ENCODE assay signal across 17 cellular contexts in the genomic region with DNA sequence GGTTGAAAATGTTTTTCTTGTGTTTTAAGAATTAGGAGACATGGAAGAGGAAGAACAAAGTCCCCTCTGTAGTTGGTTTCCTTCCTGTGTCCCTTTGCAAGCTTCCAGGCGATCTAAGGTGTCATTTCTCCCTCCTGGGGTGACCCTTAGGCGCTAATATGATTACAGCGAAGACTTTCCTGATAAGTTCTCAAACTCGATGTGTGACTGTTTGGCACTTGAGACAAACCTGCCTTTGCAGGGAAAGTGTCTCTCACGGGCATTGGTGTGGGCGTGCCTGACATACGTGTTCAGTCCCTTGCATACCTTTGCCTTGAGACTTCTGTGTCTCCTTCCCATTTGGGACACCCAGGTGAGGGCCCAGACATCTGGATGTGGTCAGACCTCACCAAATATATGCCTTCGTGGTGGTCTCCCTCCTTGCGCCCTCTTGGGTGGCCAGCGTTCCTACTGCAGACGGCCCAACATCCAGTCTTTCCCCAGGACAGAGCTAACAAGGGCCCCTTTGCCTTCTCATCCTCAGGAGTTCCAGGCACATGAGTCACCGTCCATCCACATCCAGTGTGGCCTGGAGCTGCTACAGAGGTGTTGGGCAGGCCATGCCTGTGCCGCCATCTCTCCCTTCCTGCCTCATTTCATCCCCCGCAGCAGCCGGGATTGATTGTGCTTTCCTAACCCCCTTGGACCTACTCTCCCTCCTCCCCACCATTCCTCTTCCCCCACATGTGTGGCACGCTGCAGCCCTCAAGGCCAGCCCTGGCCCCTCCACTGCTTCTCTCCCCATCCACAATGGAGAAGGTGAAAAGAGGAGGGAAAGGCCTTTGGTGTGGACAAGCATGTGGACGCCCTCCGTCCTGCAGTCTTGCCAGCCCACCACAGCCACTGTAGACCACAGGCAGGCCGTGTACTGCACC. TPM values are rescaled to one million over a fixed set of nuclear protein-coding genes. Genes with fewer than 3 reads are reported as not detected.
DNase-seq lines count a peak whose midpoint lies in the region; ATAC-seq lines count a peak whose summit lies in the region.
"Had no signal": no experiment of that assay in that cellular context is flagged by ENCODE, and none has a peak within 500 bp of the region (broad histone marks: within the 10 kb centered on the region; RNA-seq: fewer than 3 reads in every experiment).

No MANE protein-coding gene starts in this region.

- peaks cover 59% of the 10 kb centered on the region for H3K36me3 ChIP-seq in adipocyte (ENCODE audit: control insufficient read depth, insufficient read depth, low read length, severe bottlenecking)
- H3K36me3 ChIP-seq: uterus had no signal

- no peak for ATAC-seq in HG02588 (IDR thresholded peaks at IDR 0.05; ENCODE audit: unreplicated experiment)
- ATAC-seq in activated T-cell treated with anti-CD3 and anti-CD28 coated beads, Interleukin-2, amount 50 U/mL, for 4 hours: no peak

- H3K36me3 Mint-ChIP-seq in activated T-cell treated with anti-CD3 and anti-CD28 coated beads, Interleukin-2, amount 50 U/mL, for 4 hours (ENCODE audit: insufficient read depth): peaks cover 37% of the 10 kb centered on the region

- H3K9ac ChIP-seq in adipocyte (ENCODE audit: low read length): no peak overlapping the region

- no peaks in the 10 kb centered on the region for H3K27me3 ChIP-seq in adipocyte (replicated peaks; ENCODE audit: control insufficient read depth, insufficient read depth, low read length)
- H3K27me3 ChIP-seq: BE2C, uterus had no signal

- H3K9me3 ChIP-seq in adipocyte (ENCODE audit: control insufficient read depth, low read length): no peaks in the 10 kb centered on the region
- H3K9me3 ChIP-seq: BE2C, uterus had no signal

- no peaks in the 10 kb centered on the region for H3K9me3 Mint-ChIP-seq in activated T-cell treated with anti-CD3 and anti-CD28 coated beads, Interleukin-2, amount 50 U/mL, for 4 hours
- H3K9me3 Mint-ChIP-seq: activated T-helper 1 cell treated with anti-CD3 and anti-CD28 coated beads, Interleukin-12 subunit alpha, Interleukin-12 subunit beta, Interleukin-2, Interleukin-4 antibody, amounts not matched to agents 30 ng/mL and 10 ng/mL and 1 ng/mL, durations not matched to agents 14 hours and 24 hours and 36 hours; brain; memory B cell had no signal

- no peak overlapping the region for H3K4me3 ChIP-seq in adipocyte (ENCODE audit: low read length)
- H3K4me3 ChIP-seq: uterus had no signal

- H3K4me3 Mint-ChIP-seq in activated T-cell treated with anti-CD3 and anti-CD28 coated beads, Interleukin-2, amount 50 U/mL, for 4 hours: no peak overlapping the region
- H3K4me3 Mint-ChIP-seq: activated T-helper 1 cell treated with anti-CD3 and anti-CD28 coated beads, Interleukin-12 subunit alpha, Interleukin-12 subunit beta, Interleukin-2, Interleukin-4 antibody, amounts not matched to agents 30 ng/mL and 10 ng/mL and 1 ng/mL, durations not matched to agents 14 hours and 24 hours and 36 hours; memory B cell had no signal

- H3K4me1 ChIP-seq in adipocyte (ENCODE audit: control insufficient read depth, insufficient read depth, low read length): peaks cover 6% of the 10 kb centered on the region
- H3K4me1 ChIP-seq: BE2C had no signal

- H3K27me3 Mint-ChIP-seq in activated T-cell treated with anti-CD3 and anti-CD28 coated beads, Interleukin-2, amount 50 U/mL, for 4 hours (ENCODE audit: low read depth): no peaks in the 10 kb centered on the region
- H3K27me3 Mint-ChIP-seq: memory B cell had no signal

- H3K4me1 Mint-ChIP-seq in activated T-cell treated with anti-CD3 and anti-CD28 coated beads, Interleukin-2, amount 50 U/mL, for 4 hours (ENCODE audit: low read depth): peaks cover 11% of the 10 kb centered on the region

- DNase-seq in ACHN (peak; percentile 73), HPDE6-E6E7 (ENCODE audit: extremely low spot score) (peak; percentile 72), adipocyte (ENCODE audit: low read depth) (peak; percentile 38), iris pigment epithelial cell (ENCODE audit: low read depth) (peak; percentile 76), activated gamma-delta T cell treated with Interleukin-2 at 50 U/mL for 16 hours (no peak), NCI-H526 treated with DMSO at 0.1 percent for 48 hours (lab: John Stamatoyannopoulos, UW) (no peak)
- no peak for DNase-seq in activated T-cell treated with anti-CD3 and anti-CD28 coated beads, Interleukin-2, amount 50 U/mL, for 4 hours
- DNase-seq: activated CD4-positive, alpha-beta T cell treated with anti-CD3 and anti-CD28 coated beads for 4 hours; BE2C; erythroblast; NCI-H2029; stimulated activated CD4-positive, alpha-beta T cell treated with anti-CD3 and anti-CD28 coated beads, Interleukin-1b, Interleukin-23, amount 100 ng/mL, for 48 hours; uterus had no signal

- in situ Hi-C loops in ACHN (cut with HindIII; ENCODE audit: low pct_ligation_motif_present, low pct_unique_long_range_greater_than_20kb, low sequenced_read_pairs): no loop called here

RNA-seq across cellular contexts. Expression of a gene that starts 3.1 kb away (rescaled TPM):
- 10 to 100 TPM; 89.2 to 96.4 (median 92.4) TPM for total RNA-seq in activated T-cell treated with anti-CD3 and anti-CD28 coated beads, Interleukin-2, amount 50 U/mL, for 4 hours

RNA-seq across cellular contexts. Expression of a gene that starts 31.0 kb away (rescaled TPM):
- 10 to 100 TPM; 76.3 to 89.4 (median 78.1) TPM for total RNA-seq in activated T-cell treated with anti-CD3 and anti-CD28 coated beads, Interleukin-2, amount 50 U/mL, for 4 hours

Comparison
In these comparisons a context has a peak if more than half of its experiments do, and no peak if none do; other contexts are left out.
1. DNase-seq: peak in ACHN (single experiment), HPDE6-E6E7 (single experiment), adipocyte (single experiment) and iris pigment epithelial cell (single experiment); none in activated T-cell treated with anti-CD3 and anti-CD28 coated beads, Interleukin-2, amount 50 U/mL, for 4 hours (single experiment), activated gamma-delta T cell treated with Interleukin-2 at 50 U/mL for 16 hours (single experiment) and NCI-H526 treated with DMSO at 0.1 percent for 48 hours (single experiment).